9 cellular contexts compared by ENCODE assay signal in genomic region chr11:88231894-88232482, GRCh38. TPM values are rescaled to one million over a fixed set of nuclear protein-coding genes. Genes with fewer than 3 reads are reported as not detected.
DNase-seq lines count a peak whose midpoint lies in the region; ATAC-seq and TF ChIP-seq lines count a peak whose summit lies in the region.
"Had no signal": no experiment of that assay in that cellular context is flagged by ENCODE, and none has a peak within 500 bp of the region (broad histone marks: within the 10 kb centered on the region; RNA-seq: fewer than 3 reads in every experiment).

No MANE protein-coding gene starts in this region.

- no peak overlapping the region for H3K4me3 Mint-ChIP-seq in naive thymus-derived CD8-positive, alpha-beta T cell

- CTCF ChIA-PET in Panc1 (lab: Charles Lee) = no interaction called here

- no peaks in the 10 kb centered on the region for H3K4me1 Mint-ChIP-seq in naive thymus-derived CD8-positive, alpha-beta T cell

- H3K36me3 ChIP-seq in DOHH2 (ENCODE audit: control insufficient read depth, low read length) (no peaks in the 10 kb centered on the region), Panc1 (ENCODE audit: control insufficient read depth, insufficient read depth, low read length) (no peaks in the 10 kb centered on the region)

- H3K4me2 ChIP-seq in DOHH2 (ENCODE audit: low read length) = no peak overlapping the region

- no peaks in the 10 kb centered on the region for H3F3A ChIP-seq in DOHH2 (ENCODE audit: control insufficient read depth, insufficient read depth)

- TF ChIP-seq CTCF in DOHH2 (IDR thresholded peaks at IDR 0.05; ENCODE audit: low read depth, low read length, poor library complexity, severe bottlenecking) (peak; percentile 68), Panc1 (IDR thresholded peaks at IDR 0.05) (peak; percentile 76)

- H3K27me3 ChIP-seq in DOHH2 (ENCODE audit: control insufficient read depth, low read length) = no peaks in the 10 kb centered on the region
- H3K27me3 ChIP-seq in Panc1 (ENCODE audit: control insufficient read depth, insufficient read depth, low read length) = no peaks in the 10 kb centered on the region

- no peaks in the 10 kb centered on the region for H3K79me2 ChIP-seq in DOHH2 (ENCODE audit: control insufficient read depth, low read length)

- no peaks in the 10 kb centered on the region for H4K20me1 ChIP-seq in DOHH2 (ENCODE audit: control insufficient read depth, insufficient read depth, low read depth, low read length)

- POLR2A ChIA-PET in Panc1 (lab: Charles Lee) = no interaction called here
- POLR2A ChIA-PET in naive thymus-derived CD8-positive, alpha-beta T cell (lab: Charles Lee) = no interaction called here

- no peak overlapping the region for H3K4me3 ChIP-seq in DOHH2 (ENCODE audit: low read length)
- H3K4me3 ChIP-seq in Panc1 (ENCODE audit: low read depth in 2 of 2, low read length in 2 of 2) = no peak overlapping the region
- H3K4me3 ChIP-seq: skin epidermis had no signal

- peaks cover 11 to 39% (median 28%) of the 10 kb centered on the region in 9 donors for H3K9me3 Mint-ChIP-seq in naive thymus-derived CD8-positive, alpha-beta T cell

- intact Hi-C loops in Panc1 (cut with micrococcal nuclease; ENCODE audit: unreplicated experiment) = loop anchor here (2.0 kb wide), 1 partner anchor 313 kb away; no protein-coding TSS in a partner anchor

- no TSS peak for BruUV-seq in Panc1 (replicated peaks; lab: Mats Ljungman, UMichigan)

- in situ Hi-C loops in Panc1 (cut with HindIII; ENCODE audit: low pct_unique_long_range_greater_than_20kb, low sequenced_read_pairs) = no loop called here

- H3K9me2 ChIP-seq in DOHH2 (replicated peaks; ENCODE audit: control insufficient read depth, low read length) = no peaks in the 10 kb centered on the region

- no peak overlapping the region for H3K27ac Mint-ChIP-seq in naive thymus-derived CD8-positive, alpha-beta T cell

- H3K9me3 ChIP-seq in DOHH2 (ENCODE audit: control insufficient read depth, insufficient read depth, low read length) (peaks cover 4% of the 10 kb centered on the region; the same call in 1 of the 2 replicates), Panc1 (ENCODE audit: control insufficient read depth, insufficient read depth, low read depth, low read length) (peaks cover 7% of the 10 kb centered on the region; the same call in 1 of the 2 replicates)

- H3K27ac ChIP-seq in DOHH2 (ENCODE audit: low read depth, low read length) (no peak overlapping the region), Panc1 (ENCODE audit: low read length) (no peak overlapping the region)
- H3K27ac ChIP-seq: skin epidermis had no signal

- peaks cover 0 to 28% (median 17%) of the 10 kb centered on the region in 3 donors for H3K36me3 Mint-ChIP-seq in naive thymus-derived CD8-positive, alpha-beta T cell

- H3K27me3 Mint-ChIP-seq in naive thymus-derived CD8-positive, alpha-beta T cell = peaks cover 0 to 3% (median 0%) of the 10 kb centered on the region in 5 donors

- DNase-seq in Panc1 (ENCODE audit: low read depth, low spot score) (peak; percentile 22), dermis blood vessel endothelial cell (peak; percentile 70), NCI-H128 (lab: John Stamatoyannopoulos, UW; ENCODE audit: unreplicated experiment) (no peak), NCI-H524 treated with DMSO at 0.1 percent for 48 hours (lab: John Stamatoyannopoulos, UW) (no peak)
- DNase-seq in naive thymus-derived CD8-positive, alpha-beta T cell = peak in 4 of 10 donors; percentile 2 to 27 (median 23)

- no peaks in the 10 kb centered on the region for H3K4me1 ChIP-seq in DOHH2 (ENCODE audit: control insufficient read depth, low read length)
- H3K4me1 ChIP-seq in Panc1 (ENCODE audit: control insufficient read depth, insufficient read depth, low read length) = no peaks in the 10 kb centered on the region

- ATAC-seq in GM19035 (IDR thresholded peaks at IDR 0.05; ENCODE audit: unreplicated experiment) = peak; percentile 96
- peak; percentile 95 for ATAC-seq in HG03103 (IDR thresholded peaks at IDR 0.05; ENCODE audit: low read depth, unreplicated experiment)
- ATAC-seq in Panc1 = peak; percentile 83
- ATAC-seq in naive thymus-derived CD8-positive, alpha-beta T cell = peak; percentile 43 to 57

RNA-seq across cellular contexts. Expression of gene RAB38, which starts 56.7 kb away (rescaled TPM):
- total RNA-seq in Panc1 (2021; ENCODE audit: unreplicated experiment) (0.15 TPM), dermis blood vessel endothelial cell (0.34 and 1.6 TPM in 2 replicates)
- 0.30 TPM for polyA plus RNA-seq in Panc1 (2012; ENCODE audit: insufficient read length)
- total RNA-seq in naive thymus-derived CD8-positive, alpha-beta T cell = under 1 TPM in 1 of 2 experiments, not detected in 1; 0.82 TPM
- 1 to 10 TPM in 1 of 3 donors, under 1 TPM in 2; 0.75 to 1.0 (median 0.83) TPM for polyA plus RNA-seq in naive thymus-derived CD8-positive, alpha-beta T cell

Comparison
In these comparisons a context has a peak if more than half of its experiments do, and no peak if none do; other contexts are left out.
1. DNase-seq: peak in Panc1 (single experiment) and dermis blood vessel endothelial cell (single experiment); none in NCI-H128 (single experiment) and NCI-H524 treated with DMSO at 0.1 percent for 48 hours (single experiment).
2. Peak in every context shown above with its lines, with median percentiles within 50 percentile points of each other: ATAC-seq.